In genomic region chr12:24861751-24862575, GRCh38 we compare ENCODE assay signal across 9 cellular contexts.
DNase-seq lines count a peak whose midpoint lies in the region; ATAC-seq, FAIRE-seq and TF ChIP-seq lines count a peak whose summit lies in the region.
"Had no signal": no experiment of that assay in that cellular context is flagged by ENCODE, and none has a peak within 500 bp of the region (broad histone marks: within the 10 kb centered on the region; RNA-seq: fewer than 3 reads in every experiment).

No MANE protein-coding gene starts in this region.

- H4K20me1 ChIP-seq in OCI-LY7 (ENCODE audit: insufficient read depth, low read length) = no peaks in the 10 kb centered on the region

- H3K79me2 ChIP-seq in OCI-LY7 (ENCODE audit: insufficient read depth, low read depth, low read length) = no peaks in the 10 kb centered on the region

- no peak for FAIRE-seq in GM12892 (lab: Jason Lieb, UNC)

- BruUV-seq in OCI-LY7 (replicated peaks; lab: Mats Ljungman, UMichigan) = no TSS peak

- H3K4me1 ChIP-seq in OCI-LY7 (ENCODE audit: insufficient read depth, low read length, poor library complexity, severe bottlenecking) = no peaks in the 10 kb centered on the region

- no peak overlapping the region for H3K4me2 ChIP-seq in OCI-LY7 (ENCODE audit: low read length)

- H2AFZ ChIP-seq in OCI-LY7 (ENCODE audit: low read length) = no peak overlapping the region

- H3K9me2 ChIP-seq in OCI-LY7 (ENCODE audit: insufficient read depth, low read length) = no peaks in the 10 kb centered on the region

- H3K36me3 ChIP-seq in OCI-LY7 (ENCODE audit: insufficient read depth, low read length) = peaks cover 90% of the 10 kb centered on the region

- intact Hi-C loops in OCI-LY7 (cut with micrococcal nuclease; ENCODE audit: unreplicated experiment) = no loop called here

- TF ChIP-seq POLR2A in GM12892 (IDR thresholded peaks at IDR 0.05; ENCODE audit: low read depth, low read length) = no peak

- H3K9me3 ChIP-seq in OCI-LY7 (ENCODE audit: low read length) = peaks cover 32% of the 10 kb centered on the region; the same call in 1 of the 2 replicates

- ATAC-seq in GM18498 (IDR thresholded peaks at IDR 0.05; ENCODE audit: unreplicated experiment) (peak; percentile 86), HG02642 (IDR thresholded peaks at IDR 0.05; ENCODE audit: poor library complexity, unreplicated experiment) (peak; percentile 73)

- CTCF ChIA-PET in OCI-LY7 (lab: Charles Lee; ENCODE audit: unreplicated experiment) = no interaction called here

- H3K27ac ChIP-seq in OCI-LY7 (ENCODE audit: low read depth, low read length, poor library complexity, severe bottlenecking) = no peak overlapping the region

- DNase-seq in RPMI7951 (ENCODE audit: low read depth) (peak; percentile 48), kidney tubule cell (ENCODE audit: low spot score) (peak; percentile 49), OCI-LY7 (ENCODE audit: low spot score) (no peak), GM12892 (ENCODE audit: insufficient read length) (no peak), SW 1271 (lab: John Stamatoyannopoulos, UW) (no peak), NCI-H2227 treated with DMSO at 0.1 percent for 48 hours (lab: John Stamatoyannopoulos, UW) (no peak)
- DNase-seq: NCI-H1694 treated with DMSO at 0.1 percent for 48 hours had no signal

- TF ChIP-seq CTCF in OCI-LY7 (conservative IDR thresholded peaks at IDR 0.05; ENCODE audit: low read length) = no peak

- H3K4me3 ChIP-seq in OCI-LY7 (ENCODE audit: low read depth, low read length, poor library complexity, severe bottlenecking) = no peak overlapping the region

- POLR2A ChIA-PET in OCI-LY7 (lab: Charles Lee) = interaction anchor here (0.6 to 1.7 kb wide), 5 partner anchors 10 to 132 kb away, joined by 3 to 5 read pairs (median 3); no protein-coding TSS in a partner anchor

Comparison
In these comparisons a context has a peak if more than half of its experiments do, and no peak if none do; other contexts are left out.
1. DNase-seq: peak in RPMI7951 (single experiment) and kidney tubule cell (single experiment); none in OCI-LY7 (single experiment), GM12892 (single experiment), SW 1271 (0 of 2) and NCI-H2227 treated with DMSO at 0.1 percent for 48 hours (single experiment).